Comparison of ENCODE assay signal across 1 cellular context in the genomic region with DNA sequence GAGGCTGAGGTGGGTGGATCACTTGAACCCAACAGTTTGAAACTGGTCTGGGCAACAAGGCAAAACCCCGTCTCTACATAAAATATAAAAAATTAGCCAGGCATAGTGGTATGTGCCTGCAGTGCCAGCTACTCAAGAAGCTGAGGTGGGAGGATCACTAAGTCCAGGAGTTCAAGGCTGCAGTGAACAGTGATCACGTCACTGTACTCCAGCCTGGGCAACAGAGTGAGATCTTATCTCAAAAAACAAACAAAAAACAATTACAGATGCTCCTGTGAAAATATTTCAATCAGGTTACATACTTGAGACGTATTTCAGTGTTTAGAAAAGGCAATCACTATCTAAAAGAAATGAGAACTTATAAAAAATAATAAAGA.
TF ChIP-seq lines count a peak whose summit lies in the region.

No MANE protein-coding gene starts in this region.

TF ChIP-seq in endothelial cell of umbilical vein, 7 proteins besides CTCF, POLR2A, EP300 and RAD21:
- TF ChIP-seq, protein P1, sequence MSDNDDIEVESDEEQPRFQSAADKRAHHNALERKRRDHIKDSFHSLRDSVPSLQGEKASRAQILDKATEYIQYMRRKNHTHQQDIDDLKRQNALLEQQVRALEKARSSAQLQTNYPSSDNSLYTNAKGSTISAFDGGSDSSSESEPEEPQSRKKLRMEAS (IDR thresholded peaks at IDR 0.05; ENCODE audit: insufficient read depth, insufficient read length): no peak
- no peak for TF ChIP-seq JUN (IDR thresholded peaks at IDR 0.05; ENCODE audit: borderline replicate concordance, insufficient read depth, insufficient read length, low read depth)
- no peak for TF ChIP-seq MYC (IDR thresholded peaks at IDR 0.05; ENCODE audit: low read depth, low read length)
- TF ChIP-seq FOS (IDR thresholded peaks at IDR 0.05; ENCODE audit: borderline replicate concordance, insufficient read depth, low read length): no peak
- no peak for TF ChIP-seq POLR2AphosphoS5 (IDR thresholded peaks at IDR 0.05; ENCODE audit: insufficient read depth, low read depth, low read length)
- no peak for TF ChIP-seq EZH2 (IDR thresholded peaks at IDR 0.05; ENCODE audit: borderline replicate concordance, low read depth, low read length, severe bottlenecking)
- no peak for TF ChIP-seq GATA2 (IDR thresholded peaks at IDR 0.05; ENCODE audit: insufficient read depth, insufficient read length, low read depth, low read length)
TF ChIP-seq in endothelial cell of umbilical vein: peak in this region for 0.
